In the genomic region with DNA sequence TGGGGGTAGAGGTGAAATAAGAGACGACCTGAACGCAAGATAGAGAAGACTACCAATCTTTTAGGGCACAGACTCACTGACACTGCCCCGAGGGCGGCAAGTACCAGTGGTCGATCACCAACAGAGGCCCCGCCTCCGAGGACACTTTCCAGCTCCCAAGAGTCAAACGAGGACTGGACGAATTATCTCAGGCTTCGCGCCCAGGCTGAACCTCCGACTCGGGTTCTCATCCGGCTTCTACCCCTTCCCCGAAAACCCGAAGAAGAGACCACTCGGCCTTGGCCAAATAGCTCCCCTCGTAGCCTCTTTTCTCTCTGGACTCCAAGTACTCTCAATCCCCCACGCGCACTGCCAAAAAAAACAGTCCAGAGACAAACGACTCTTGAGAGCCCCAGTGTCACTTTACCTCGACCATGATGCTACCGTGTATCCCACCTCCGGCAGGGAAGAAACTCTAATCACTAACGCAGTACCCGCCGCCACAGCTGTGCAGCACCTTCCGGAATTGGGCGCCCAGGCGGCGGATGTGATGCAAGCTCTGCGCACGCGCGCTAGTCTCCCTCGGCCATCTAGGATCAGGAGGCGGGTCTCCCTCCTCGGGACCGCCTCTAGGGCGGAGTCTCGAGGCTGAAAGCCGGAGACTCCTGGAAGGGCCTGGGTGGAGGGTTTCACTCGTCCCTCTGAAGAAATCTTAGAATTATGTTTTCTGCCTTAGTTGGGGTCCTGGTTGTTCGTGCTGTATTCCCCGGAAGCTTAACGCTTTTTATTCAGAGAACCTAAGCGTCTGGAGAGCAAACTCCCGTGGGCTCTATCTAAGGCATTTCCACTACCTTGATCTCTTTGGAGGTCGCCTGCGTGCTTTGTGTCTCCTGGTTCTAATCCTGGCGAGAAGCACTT, we compare ENCODE assay signal across 8 cellular contexts. TPM values are rescaled to one million over a fixed set of nuclear protein-coding genes. Genes with fewer than 3 reads are reported as not detected.
DNase-seq lines count a peak whose midpoint lies in the region; ATAC-seq and TF ChIP-seq lines count a peak whose summit lies in the region.

Gene PLRG1, minus strand, starts transcription at position 507 of the 897 bp plus-strand sequence. Its CDS starts 92 bp downstream, at position 415.

- peak within 1 kb of the TSS; percentile 84 for H3K9ac ChIP-seq in BLaER1
- peak within 1 kb of the TSS; percentile 72 to 78 for H3K9ac ChIP-seq in colonic mucosa (ENCODE audit: low read depth in 2 of 2, low read length in 2 of 2)

- H3K36me3 Mint-ChIP-seq in activated CD4-positive, alpha-beta T cell treated with anti-CD3 and anti-CD28 coated beads, Interleukin-2, amount 10 ng/mL, durations not matched to agents 24 days and 14 days (ENCODE audit: low read depth) = peaks cover 11% of the 10 kb centered on the region

- H3K36me3 ChIP-seq in BLaER1 (peaks cover 28% of the 10 kb centered on the region), colonic mucosa (no peaks in the 10 kb centered on the region)

- intact Hi-C loops in activated CD4-positive, alpha-beta T cell treated with anti-CD3 and anti-CD28 coated beads, Interleukin-2, amount 10 ng/mL, durations not matched to agents 24 days and 14 days (cut with micrococcal nuclease) = loop anchor here (5.0 kb wide), 2 partner anchors 172 to 1402 kb away; partner anchors contain the start of gene CTSO
- intact Hi-C loops in colonic mucosa (cut with DNase I) = loop anchor here (10.0 kb wide), 1 partner anchor 235 kb away; the partner anchor contains the start of gene RBM46

- H3K27me3 ChIP-seq in BLaER1 (no peaks in the 10 kb centered on the region), colonic mucosa (no peaks in the 10 kb centered on the region)

- DNase-seq in NCI-H526 treated with DMSO at 0.1 percent for 48 hours (lab: John Stamatoyannopoulos, UW) = peak; percentile 87
- peak; percentile 99 for DNase-seq in activated CD4-positive, alpha-beta T cell treated with anti-CD3 and anti-CD28 coated beads, Interleukin-2, amount 10 ng/mL, durations not matched to agents 24 days and 14 days
- DNase-seq in colonic mucosa = peak; percentile 97
- peak; percentile 95 for DNase-seq in kidney tubule cell (ENCODE audit: low spot score)
- DNase-seq in stimulated activated CD4-positive, alpha-beta T cell treated with anti-CD3 and anti-CD28 coated beads, Interleukin-1b, Interleukin-23, amount 100 ng/mL, for 24 hours (ENCODE audit: low read depth in 4 of 4, low spot score in 1 of 4) = peak; percentile 89 to 95 (median 92)

- H3K4me3 Mint-ChIP-seq in activated CD4-positive, alpha-beta T cell treated with anti-CD3 and anti-CD28 coated beads, Interleukin-2, amount 10 ng/mL, durations not matched to agents 24 days and 14 days = peak within 1 kb of the TSS; percentile 96

- H3K9me3 ChIP-seq in BLaER1 (no peaks in the 10 kb centered on the region), colonic mucosa (no peaks in the 10 kb centered on the region)

- H3K27ac ChIP-seq in BLaER1 (peak within 1 kb of the TSS; percentile 82), colonic mucosa (peak within 1 kb of the TSS; percentile 60)

- H3K27ac Mint-ChIP-seq in activated CD4-positive, alpha-beta T cell treated with anti-CD3 and anti-CD28 coated beads, Interleukin-2, amount 10 ng/mL, durations not matched to agents 24 days and 14 days = peak within 1 kb of the TSS; percentile 87

- peaks cover 19% of the 10 kb centered on the region for H4K20me1 ChIP-seq in BLaER1

- H3K9me3 Mint-ChIP-seq in activated CD4-positive, alpha-beta T cell treated with anti-CD3 and anti-CD28 coated beads, Interleukin-2, amount 10 ng/mL, durations not matched to agents 24 days and 14 days = no peaks in the 10 kb centered on the region

- H3K4me3 ChIP-seq in BLaER1 (peak within 1 kb of the TSS; percentile 87), colonic mucosa (peak within 1 kb of the TSS; percentile 73)

- TF ChIP-seq CTCF in colonic mucosa (IDR thresholded peaks at IDR 0.05) = no peak

- H3K4me1 Mint-ChIP-seq in activated CD4-positive, alpha-beta T cell treated with anti-CD3 and anti-CD28 coated beads, Interleukin-2, amount 10 ng/mL, durations not matched to agents 24 days and 14 days = peaks cover 16% of the 10 kb centered on the region

- H3K4me2 ChIP-seq in BLaER1 = peak within 1 kb of the TSS; percentile 92

- ATAC-seq in GM19324 (IDR thresholded peaks at IDR 0.05; ENCODE audit: low FRiP score, unreplicated experiment) (peak; percentile 100), HG03469 (IDR thresholded peaks at IDR 0.05; ENCODE audit: unreplicated experiment) (peak; percentile 98)

- H3K4me1 ChIP-seq in BLaER1 (peaks cover 22% of the 10 kb centered on the region), colonic mucosa (peaks cover 6% of the 10 kb centered on the region)

- H3K27me3 Mint-ChIP-seq in activated CD4-positive, alpha-beta T cell treated with anti-CD3 and anti-CD28 coated beads, Interleukin-2, amount 10 ng/mL, durations not matched to agents 24 days and 14 days = no peaks in the 10 kb centered on the region

RNA-seq across cellular contexts. Expression of gene PLRG1, which starts in this region (rescaled TPM):
- 81.1 and 92.3 TPM in 2 replicates for total RNA-seq in activated CD4-positive, alpha-beta T cell treated with anti-CD3 and anti-CD28 coated beads, Interleukin-2, amount 10 ng/mL, durations not matched to agents 24 days and 14 days
- 10 to 100 TPM; 60.4 to 74.3 TPM for total RNA-seq in colonic mucosa

Comparison
In these comparisons a context has a peak if more than half of its experiments do, and no peak if none do; other contexts are left out.
1. Peak in every context shown above with its lines: DNase-seq, ATAC-seq, H3K4me3 ChIP-seq and H3K27ac ChIP-seq.